ENCODE assay signal across 15 cellular contexts in the genomic region with DNA sequence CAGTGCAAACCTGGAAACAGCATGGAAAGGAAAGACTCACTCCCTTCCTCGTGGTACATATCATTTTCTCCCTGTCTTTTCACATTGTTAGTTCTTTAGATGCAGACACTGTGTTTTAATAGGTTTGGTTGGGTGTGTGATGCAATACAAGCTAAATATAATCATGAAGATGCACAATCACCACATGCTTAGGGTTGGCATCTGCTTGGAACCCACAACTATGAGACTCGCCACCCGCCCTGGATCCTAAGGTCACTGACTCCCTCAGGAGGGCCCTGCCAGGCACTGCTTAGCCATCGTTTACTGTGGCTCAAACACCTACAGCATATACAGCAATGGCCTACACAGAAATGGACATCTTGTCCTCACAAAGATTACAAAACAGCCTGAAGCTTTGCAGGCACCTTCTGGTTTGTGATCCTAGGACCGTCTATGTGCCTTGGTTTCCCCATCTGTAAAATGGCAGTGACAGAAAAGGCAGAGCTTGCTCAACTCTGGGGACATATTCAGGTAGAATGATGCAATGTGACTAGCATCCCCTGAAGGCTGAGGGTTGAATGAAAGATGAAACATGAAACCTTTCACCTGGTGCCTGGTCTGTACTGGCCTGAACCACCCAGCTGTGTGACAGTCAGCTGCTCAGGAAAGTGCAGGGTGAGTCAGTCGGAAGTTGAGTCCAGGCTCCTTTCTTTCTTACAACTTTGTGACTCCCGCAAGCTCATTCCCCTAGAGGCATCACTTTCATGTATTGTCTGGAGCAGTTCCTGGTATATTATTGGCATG.
DNase-seq lines count a peak whose midpoint lies in the region; ATAC-seq and TF ChIP-seq lines count a peak whose summit lies in the region.
"Had no signal": no experiment of that assay in that cellular context is flagged by ENCODE, and none has a peak within 500 bp of the region (broad histone marks: within the 10 kb centered on the region; RNA-seq: fewer than 3 reads in every experiment).

No MANE protein-coding gene starts in this region.

- CTCF ChIA-PET in Calu3 (lab: Charles Lee) = no interaction called here
- CTCF ChIA-PET in activated naive CD4-positive, alpha-beta T cell treated with anti-CD3 and anti-CD28 coated beads, Interleukin-2, amount 10 ng/mL, durations not matched to agents 7 days and 5 days (lab: Charles Lee) = no interaction called here

- no peak for TF ChIP-seq POLR2A in body of pancreas (IDR thresholded peaks at IDR 0.05)

- BruUV-seq in Calu3 (replicated peaks; lab: Mats Ljungman, UMichigan) = no TSS peak

- H3K4me1 ChIP-seq in body of pancreas = no peaks in the 10 kb centered on the region

- H3K27me3 ChIP-seq in body of pancreas = no peaks in the 10 kb centered on the region

- H3K4me1 Mint-ChIP-seq in Calu3 (ENCODE audit: low read depth, unreplicated experiment) (no peaks in the 10 kb centered on the region), HFFc6 (ENCODE audit: low read depth) (peaks cover 65% of the 10 kb centered on the region)
- no peaks in the 10 kb centered on the region for H3K4me1 Mint-ChIP-seq in activated naive CD4-positive, alpha-beta T cell treated with anti-CD3 and anti-CD28 coated beads, Interleukin-2, amount 10 ng/mL, durations not matched to agents 7 days and 5 days

- H3K27ac Mint-ChIP-seq in Calu3 (ENCODE audit: unreplicated experiment) (no peak overlapping the region), HFFc6 (peak overlapping the region; percentile 72)
- H3K27ac Mint-ChIP-seq in activated naive CD4-positive, alpha-beta T cell treated with anti-CD3 and anti-CD28 coated beads, Interleukin-2, amount 10 ng/mL, durations not matched to agents 7 days and 5 days = no peak overlapping the region
- H3K27ac Mint-ChIP-seq: activated T-helper 17 cell treated with anti-CD3 and anti-CD28 coated beads, Interleukin-2, amount 50 U/mL, for 72 hours; dendritic cell treated with granulocyte-macrophage colony-stimulating factor and Interleukin-4, amounts not matched to agents 40 ng/mL and 50 ng/mL, for 4 days had no signal

- no peak overlapping the region for H3K4me3 Mint-ChIP-seq in Calu3 (ENCODE audit: low read depth, unreplicated experiment)
- H3K4me3 Mint-ChIP-seq in HFFc6 = no peak overlapping the region
- no peak overlapping the region for H3K4me3 Mint-ChIP-seq in activated naive CD4-positive, alpha-beta T cell treated with anti-CD3 and anti-CD28 coated beads, Interleukin-2, amount 10 ng/mL, durations not matched to agents 7 days and 5 days
- H3K4me3 Mint-ChIP-seq: activated T-helper 17 cell treated with anti-CD3 and anti-CD28 coated beads, Interleukin-2, amount 50 U/mL, for 72 hours; dendritic cell treated with granulocyte-macrophage colony-stimulating factor and Interleukin-4, amounts not matched to agents 40 ng/mL and 50 ng/mL, for 4 days; neural crest cell had no signal

- 78 to 79% methylated on average over 7 of the region's 7 CpGs for WGBS in body of pancreas, 2 donors

- ATAC-seq in body of pancreas (no peak), GM18498 (IDR thresholded peaks at IDR 0.05; ENCODE audit: unreplicated experiment) (no peak)
- ATAC-seq: activated T-helper 17 cell treated with anti-CD3 and anti-CD28 coated beads, Interleukin-2, amount 50 U/mL, for 72 hours had no signal

- H3K27ac ChIP-seq in epithelial cell of prostate (peak overlapping the region; percentile 79), body of pancreas (no peak overlapping the region)
- H3K27ac ChIP-seq: C4-2B had no signal

- H3K36me3 Mint-ChIP-seq in Calu3 (ENCODE audit: insufficient read depth, unreplicated experiment) (no peaks in the 10 kb centered on the region), HFFc6 (ENCODE audit: low read depth) (no peaks in the 10 kb centered on the region)
- no peaks in the 10 kb centered on the region for H3K36me3 Mint-ChIP-seq in activated naive CD4-positive, alpha-beta T cell treated with anti-CD3 and anti-CD28 coated beads, Interleukin-2, amount 10 ng/mL, durations not matched to agents 7 days and 5 days

- DNase-seq in Calu3 (peak; percentile 44), HFFc6 (peak; percentile 43), NCI-H526 (lab: John Stamatoyannopoulos, UW) (peak; percentile 29 to 72), epithelial cell of prostate (ENCODE audit: low read depth, low spot score) (peak; percentile 75), body of pancreas (no peak), GM20000 (ENCODE audit: low spot score) (no peak)
- no peak for DNase-seq in activated naive CD4-positive, alpha-beta T cell treated with anti-CD3 and anti-CD28 coated beads, Interleukin-2, amount 10 ng/mL, durations not matched to agents 7 days and 5 days
- DNase-seq: GOT3; NCI-H82; stimulated activated CD4-positive, alpha-beta T cell treated with anti-CD3 and anti-CD28 coated beads, Interleukin-4, amount 100 ng/mL, for 1 hour had no signal

- H3K4me3 ChIP-seq in body of pancreas = no peak overlapping the region

- intact Hi-C loops in Calu3 (cut with micrococcal nuclease; ENCODE audit: unreplicated experiment) (no loop called here), body of pancreas (cut with DNase I) (no loop called here)

- TF ChIP-seq CTCF in Calu3 (IDR thresholded peaks at IDR 0.05; ENCODE audit: unreplicated experiment) = no peak
- no peak for TF ChIP-seq CTCF in HFFc6 (IDR thresholded peaks at IDR 0.05)
- TF ChIP-seq CTCF in body of pancreas (IDR thresholded peaks at IDR 0.05) = no peak
- no peak for TF ChIP-seq CTCF in GM20000 (IDR thresholded peaks at IDR 0.05; ENCODE audit: extremely low read depth, missing control alignments)

- no peaks in the 10 kb centered on the region for H3K9me3 ChIP-seq in body of pancreas

- H3K9me3 Mint-ChIP-seq in Calu3 (ENCODE audit: low read depth, unreplicated experiment) (no peaks in the 10 kb centered on the region), HFFc6 (no peaks in the 10 kb centered on the region)
- H3K9me3 Mint-ChIP-seq in activated naive CD4-positive, alpha-beta T cell treated with anti-CD3 and anti-CD28 coated beads, Interleukin-2, amount 10 ng/mL, durations not matched to agents 7 days and 5 days = no peaks in the 10 kb centered on the region
- H3K9me3 Mint-ChIP-seq: activated T-helper 17 cell treated with anti-CD3 and anti-CD28 coated beads, Interleukin-2, amount 50 U/mL, for 72 hours; dendritic cell treated with granulocyte-macrophage colony-stimulating factor and Interleukin-4, amounts not matched to agents 40 ng/mL and 50 ng/mL, for 4 days had no signal

- no peaks in the 10 kb centered on the region for H3K36me3 ChIP-seq in body of pancreas (replicated peaks in 1 of 2; ENCODE audit: insufficient read depth in 1 of 2, low read depth in 2 of 2)

- H3K27me3 Mint-ChIP-seq in Calu3 (ENCODE audit: unreplicated experiment) (peaks cover 53% of the 10 kb centered on the region), HFFc6 (ENCODE audit: insufficient read depth) (no peaks in the 10 kb centered on the region; the same call in 1 of the 2 replicates)
- H3K27me3 Mint-ChIP-seq in activated naive CD4-positive, alpha-beta T cell treated with anti-CD3 and anti-CD28 coated beads, Interleukin-2, amount 10 ng/mL, durations not matched to agents 7 days and 5 days = peaks cover 5% of the 10 kb centered on the region
- H3K27me3 Mint-ChIP-seq: dendritic cell treated with granulocyte-macrophage colony-stimulating factor and Interleukin-4, amounts not matched to agents 40 ng/mL and 50 ng/mL, for 4 days had no signal

Comparison
In these comparisons a context has a peak if more than half of its experiments do, and no peak if none do; other contexts are left out.
1. DNase-seq: peak in Calu3 (single experiment), HFFc6 (single experiment), NCI-H526 (2 of 2) and epithelial cell of prostate (single experiment); none in body of pancreas (0 of 4), GM20000 (single experiment) and activated naive CD4-positive, alpha-beta T cell treated with anti-CD3 and anti-CD28 coated beads, Interleukin-2, amount 10 ng/mL, durations not matched to agents 7 days and 5 days (single experiment).